ENCODE assay signal across 7 cellular contexts in genomic region chr13:110525328-110526319, GRCh38. TPM values are rescaled to one million over a fixed set of nuclear protein-coding genes. Genes with fewer than 3 reads are reported as not detected.
DNase-seq lines count a peak whose midpoint lies in the region; ATAC-seq and TF ChIP-seq lines count a peak whose summit lies in the region.

No MANE protein-coding gene starts in this region.

- no peak overlapping the region for H3K4me3 Mint-ChIP-seq in stimulated activated effector memory CD8-positive, alpha-beta T cell treated with anti-CD3 and anti-CD28 coated beads, Interleukin-12 subunit alpha, Interleukin-12 subunit beta, amount 100 ng/mL, for 72 hours

- no peaks in the 10 kb centered on the region for H3K36me3 Mint-ChIP-seq in stimulated activated effector memory CD8-positive, alpha-beta T cell treated with anti-CD3 and anti-CD28 coated beads, Interleukin-12 subunit alpha, Interleukin-12 subunit beta, amount 100 ng/mL, for 72 hours

- H3K4me1 Mint-ChIP-seq in stimulated activated effector memory CD8-positive, alpha-beta T cell treated with anti-CD3 and anti-CD28 coated beads, Interleukin-12 subunit alpha, Interleukin-12 subunit beta, amount 100 ng/mL, for 72 hours = peaks cover 24% of the 10 kb centered on the region

- no peak overlapping the region for H3K27ac Mint-ChIP-seq in stimulated activated effector memory CD8-positive, alpha-beta T cell treated with anti-CD3 and anti-CD28 coated beads, Interleukin-12 subunit alpha, Interleukin-12 subunit beta, amount 100 ng/mL, for 72 hours

- ATAC-seq in GM18868 (IDR thresholded peaks at IDR 0.05; ENCODE audit: unreplicated experiment) = peak; percentile 80
- ATAC-seq in HG02588 (IDR thresholded peaks at IDR 0.05; ENCODE audit: unreplicated experiment) = peak; percentile 61
- no peak for ATAC-seq in stimulated activated effector memory CD8-positive, alpha-beta T cell treated with anti-CD3 and anti-CD28 coated beads, Interleukin-12 subunit alpha, Interleukin-12 subunit beta, amount 100 ng/mL, for 72 hours

- no peaks in the 10 kb centered on the region for H3K9me3 Mint-ChIP-seq in stimulated activated effector memory CD8-positive, alpha-beta T cell treated with anti-CD3 and anti-CD28 coated beads, Interleukin-12 subunit alpha, Interleukin-12 subunit beta, amount 100 ng/mL, for 72 hours

- TF ChIP-seq CTCF in epithelial cell of proximal tubule (conservative IDR thresholded peaks at IDR 0.05; ENCODE audit: low read depth, low read length) = peak; percentile 12

- peak; percentile 92 for DNase-seq in NCI-H146 treated with DMSO at 0.1 percent for 48 hours (lab: John Stamatoyannopoulos, UW; ENCODE audit: unreplicated experiment)
- no peak for DNase-seq in epithelial cell of proximal tubule (ENCODE audit: low read depth)
- DNase-seq in stimulated activated effector memory CD8-positive, alpha-beta T cell treated with anti-CD3 and anti-CD28 coated beads, Interleukin-12 subunit alpha, Interleukin-12 subunit beta, amount 100 ng/mL, for 72 hours (ENCODE audit: low spot score in 2 of 2) = no peak
- no peak for DNase-seq in kidney glomerular epithelial cell (lab: John Stamatoyannopoulos, UW)
- DNase-seq in AML-193 (lab: John Stamatoyannopoulos, UW) = no peak

- H3K4me3 ChIP-seq in epithelial cell of proximal tubule (ENCODE audit: low read depth, low read length) = no peak overlapping the region

RNA-seq across cellular contexts. Expression of gene RAB20, which starts 35.9 kb away (rescaled TPM):
- 6.7 and 17.0 TPM in 2 replicates for total RNA-seq in epithelial cell of proximal tubule
